ENCODE assay signal across 23 cellular contexts in genomic region chr6:143374014-143374413, GRCh38.
A peak's percentile ranks its signal among the peaks of the same experiment; 100 is the strongest.
DNase-seq lines count a peak whose midpoint lies in the region; ATAC-seq, FAIRE-seq and TF ChIP-seq lines count a peak whose summit lies in the region.
"Had no signal": no experiment of that assay in that cellular context is flagged by ENCODE, and none has a peak within 500 bp of the region (broad histone marks: within the 10 kb centered on the region; RNA-seq: fewer than 3 reads in every experiment).

No MANE protein-coding gene starts in this region.

- ATAC-seq in HG02610 (IDR thresholded peaks at IDR 0.05; ENCODE audit: unreplicated experiment) (peak; percentile 50), GM21390 (IDR thresholded peaks at IDR 0.05; ENCODE audit: unreplicated experiment) (no peak)
- ATAC-seq: PC-3, SK-N-SH treated with all-trans-retinoic acid at 6 μM for 48 hours, T-cell had no signal

- no peak overlapping the region for H2BK20ac ChIP-seq in H1 (ENCODE audit: low read length)

- no peak overlapping the region for H3K4me2 ChIP-seq in H1 (ENCODE audit: insufficient read depth in 1 of 2, low read depth in 2 of 2, low read length in 2 of 2)

- no peak overlapping the region for H2BK15ac ChIP-seq in H1 (ENCODE audit: low read length)

- H3K14ac ChIP-seq in H1 (ENCODE audit: insufficient read length), result no peak overlapping the region

- WGBS in H1 (ENCODE audit: extremely low coverage in 1 of 2, insufficient coverage in 1 of 2, insufficient read length in 1 of 2, insufficient replicate concordance in 2 of 2, low coverage in 1 of 2, low lambda C conversion rate in 2 of 2, missing lambda C conversion rate in 1 of 2), 2 experiments, result 87% methylated on average over 2 of the region's 2 CpGs; no CpG with 5 or more reads in 1 of the 2 experiments

- no peaks in the 10 kb centered on the region for H3K27me3 ChIP-seq in H1 (replicated peaks in 1 of 4; ENCODE audit: control insufficient read depth in 3 of 4, extremely low read depth in 1 of 4, insufficient read depth in 3 of 4, low read length in 3 of 4)
- H3K27me3 ChIP-seq: MG63 had no signal

- H2BK120ac ChIP-seq in H1 (replicated peaks; ENCODE audit: low read depth, low read length), result no peak overlapping the region

- H2AFZ ChIP-seq in H1 (ENCODE audit: low read length), result no peak overlapping the region

- CTCF ChIA-PET in H1 (lab: Charles Lee; ENCODE audit: partially characterized antibody), result interaction anchor here (0.6 to 1.3 kb wide), 3 partner anchors 10 to 94 kb away, joined by 3 to 4 read pairs (median 3); no protein-coding TSS in a partner anchor

- no peak overlapping the region for H3K23ac ChIP-seq in H1 (ENCODE audit: insufficient read length)

- H4K20me1 ChIP-seq in H1 (replicated peaks in 1 of 2; ENCODE audit: control insufficient read depth in 1 of 2, insufficient read depth in 2 of 2, low read length in 2 of 2), result no peaks in the 10 kb centered on the region

- TF ChIP-seq CTCF in GM12864 (IDR thresholded peaks at IDR 0.05; ENCODE audit: low read depth, low read length, missing control alignments) (peak; percentile 19), GM13977 (IDR thresholded peaks at IDR 0.05; ENCODE audit: extremely low read depth, insufficient read depth, missing control alignments) (peak; percentile 19), H1 (IDR thresholded peaks at IDR 0.05; ENCODE audit: control extremely low read depth in 1 of 3, insufficient read depth in 1 of 3, low read depth in 1 of 3, low read length in 3 of 3) (no peak)

- H3K4me1 ChIP-seq in H1 (replicated peaks in 1 of 4; ENCODE audit: control insufficient read depth in 3 of 4, insufficient read depth in 4 of 4, low read length in 3 of 4), result no peaks in the 10 kb centered on the region

- H4K5ac ChIP-seq in H1 (ENCODE audit: insufficient read length, low read depth, low read length), result no peak overlapping the region

- no peak overlapping the region for H3K56ac ChIP-seq in H1 (replicated peaks; ENCODE audit: insufficient read length, low read depth, low read length)

- no peak overlapping the region for H4K91ac ChIP-seq in H1 (replicated peaks; ENCODE audit: insufficient read length, low read length)

- no peak overlapping the region for H2BK5ac ChIP-seq in H1 (ENCODE audit: low read depth, low read length)

- no peaks in the 10 kb centered on the region for H3K79me1 ChIP-seq in H1 (ENCODE audit: low read depth, low read length)

- H3K79me2 ChIP-seq in H1 (ENCODE audit: control insufficient read depth in 1 of 2, insufficient read depth in 2 of 2, low read length in 2 of 2), result no peaks in the 10 kb centered on the region

- no peak for TF ChIP-seq EP300 in H1 (IDR thresholded peaks at IDR 0.05; ENCODE audit: borderline replicate concordance in 1 of 2, low read depth in 2 of 2, low read length in 2 of 2)

- H4K8ac ChIP-seq in H1 (ENCODE audit: extremely low read depth, insufficient read depth, low read length), result no peak overlapping the region

- no peak overlapping the region for H3K4me3 ChIP-seq in GM12864 (ENCODE audit: low read depth, low read length)
- no peak overlapping the region for H3K4me3 ChIP-seq in H1 (ENCODE audit: extremely low read depth in 1 of 4, insufficient read depth in 2 of 4, low read depth in 3 of 4, low read length in 4 of 4)
- H3K4me3 ChIP-seq: MG63 had no signal

- no peak overlapping the region for H3K9ac ChIP-seq in H1 (replicated peaks in 1 of 4; ENCODE audit: extremely low read depth in 1 of 4, low read depth in 3 of 4, low read length in 3 of 4)

- DNase-seq in GM12864 (ENCODE audit: low read depth), result no peak
- DNase-seq in GM13977 (ENCODE audit: low spot score), result no peak
- DNase-seq in H1 (ENCODE audit: low read depth in 1 of 2, low spot score in 2 of 2), result no peak
- no peak for DNase-seq in GF-D8 (lab: John Stamatoyannopoulos, UW)
- DNase-seq in MV-4-11 (lab: John Stamatoyannopoulos, UW), result no peak
- DNase-seq: C1 segment of cervical spinal cord; CD8-positive, alpha-beta memory T cell; DMS79; HFFc6; Kasumi-1; MG63; NCI-H1092; NCI-H146; NCI-H2081 treated with DMSO at 0.1 percent for 48 hours; PC-3; RPMI8226; SHP77 treated with DMSO at 0.1 percent for 48 hours; T-cell had no signal

- no peak overlapping the region for H2AK5ac ChIP-seq in H1 (ENCODE audit: low read depth, low read length)

- H3K23me2 ChIP-seq in H1 (ENCODE audit: low read depth, low read length), result peaks cover 3% of the 10 kb centered on the region; the same call in 1 of the 2 replicates

- TF ChIP-seq RAD21 in H1 (IDR thresholded peaks at IDR 0.05 in 1 of 2, conservative IDR thresholded peaks at IDR 0.05 in 1 of 2; ENCODE audit: low read depth in 2 of 2, low read length in 2 of 2), result peak; percentile 26 to 34; a peak in 2 of 4 replicates

- H3K4ac ChIP-seq in H1 (replicated peaks; ENCODE audit: insufficient read length, low read depth, low read length), result no peak overlapping the region

- no peaks in the 10 kb centered on the region for H3K36me3 ChIP-seq in H1 (ENCODE audit: control insufficient read depth in 2 of 4, insufficient read depth in 4 of 4, low read length in 3 of 4)
- H3K36me3 ChIP-seq: MG63 had no signal

- no peak for TF ChIP-seq POLR2A in H1 (IDR thresholded peaks at IDR 0.05; ENCODE audit: control extremely low read depth in 1 of 2, low read depth in 2 of 2, low read length in 2 of 2)

- POLR2A ChIA-PET in H1 (lab: Charles Lee; ENCODE audit: partially characterized antibody), result no interaction called here

- H3K27ac ChIP-seq in H1 (ENCODE audit: low read depth, low read length), result no peak overlapping the region

- in situ Hi-C loops in GM13977 (cut with MboI; ENCODE audit: low pct_unique_long_range_greater_than_20kb, low sequenced_read_pairs, unreplicated experiment), result no loop called here

- H3K9me3 ChIP-seq in H1 (ENCODE audit: insufficient read depth in 2 of 2, low read depth in 1 of 2, low read length in 1 of 2), result no peaks in the 10 kb centered on the region
- H3K9me3 ChIP-seq: MG63 had no signal

- no peak overlapping the region for H2BK12ac ChIP-seq in H1 (ENCODE audit: low read depth, low read length)

- no peak for FAIRE-seq in H1 (lab: Jason Lieb, UNC)
- FAIRE-seq: H54, HTR-8/SVneo had no signal

- H3K18ac ChIP-seq in H1 (ENCODE audit: extremely low read depth, low read length), result no peak overlapping the region

TF ChIP-seq in H1, 55 proteins besides CTCF, POLR2A, EP300 and RAD21:
- TF ChIP-seq KDM1A (IDR thresholded peaks at IDR 0.05; ENCODE audit: borderline replicate concordance, low read length), result no peak
- TF ChIP-seq EGR1 (IDR thresholded peaks at IDR 0.05; ENCODE audit: borderline replicate concordance, low read depth, low read length), result no peak
- TF ChIP-seq TAF1 (IDR thresholded peaks at IDR 0.05; ENCODE audit: low read depth, low read length), result no peak
- TF ChIP-seq HDAC2 (IDR thresholded peaks at IDR 0.05; ENCODE audit: borderline replicate concordance in 1 of 2, low read depth in 2 of 2, low read length in 2 of 2), result no peak
- no peak for TF ChIP-seq RNF2 (IDR thresholded peaks at IDR 0.05; ENCODE audit: borderline replicate concordance, low read depth, low read length, missing control alignments, poor library complexity, severe bottlenecking)
- no peak for TF ChIP-seq NANOG (IDR thresholded peaks at IDR 0.05; ENCODE audit: insufficient read depth, low read depth, low read length, poor library complexity, severe bottlenecking)
- no peak for TF ChIP-seq USF2 (IDR thresholded peaks at IDR 0.05; ENCODE audit: low read length)
- no peak for TF ChIP-seq JUN (IDR thresholded peaks at IDR 0.05; ENCODE audit: low read depth, low read length)
- TF ChIP-seq TEAD4 (IDR thresholded peaks at IDR 0.05; ENCODE audit: low read depth, low read length), result no peak
- TF ChIP-seq GTF2F1 (IDR thresholded peaks at IDR 0.05; ENCODE audit: borderline replicate concordance, low read depth, low read length), result no peak
- no peak for TF ChIP-seq SRF (IDR thresholded peaks at IDR 0.05; ENCODE audit: low read depth, low read length)
- TF ChIP-seq E2F6 (IDR thresholded peaks at IDR 0.05), result no peak
- TF ChIP-seq JUND (IDR thresholded peaks at IDR 0.05; ENCODE audit: low read length), result no peak
- TF ChIP-seq CTBP2 (IDR thresholded peaks at IDR 0.05; ENCODE audit: borderline replicate concordance, insufficient read depth, insufficient read length, low read length), result no peak
- no peak for TF ChIP-seq SIX5 (IDR thresholded peaks at IDR 0.05; ENCODE audit: low read depth, low read length)
- TF ChIP-seq ASH2L (IDR thresholded peaks at IDR 0.05; ENCODE audit: low read length), result no peak
- TF ChIP-seq TAF7 (optimal IDR thresholded peaks at IDR 0.05; ENCODE audit: borderline replicate concordance, low read depth, low read length), result no peak
- TF ChIP-seq SP4 (IDR thresholded peaks at IDR 0.05; ENCODE audit: low read length), result no peak

Comparison
In these comparisons a context has a peak if more than half of its experiments do, and no peak if none do; other contexts are left out.
1. CTCF ChIP-seq: peak in GM12864 (single experiment) and GM13977 (single experiment); none in H1 (0 of 3).